ENCODE assay signal across 36 cellular contexts in genomic region chr19:28636706-28637105, GRCh38.
"Had no signal": no experiment of that assay in that cellular context is flagged by ENCODE, and none has a peak within 500 bp of the region (broad histone marks: within the 10 kb centered on the region; RNA-seq: fewer than 3 reads in every experiment).

No MANE protein-coding gene starts in this region.

- H3K36me3 ChIP-seq: adrenal gland, ascending aorta, breast epithelium, cardiac muscle cell, esophagus squamous epithelium, gastroesophageal sphincter had no signal

- H3K27ac ChIP-seq: adrenal gland, ascending aorta, breast epithelium, cardiac muscle cell, esophagus squamous epithelium, gastroesophageal sphincter had no signal

- H3K4me3 ChIP-seq: adrenal gland, ascending aorta, breast epithelium, cardiac muscle cell, esophagus squamous epithelium, gastroesophageal sphincter had no signal

- H3K36me3 Mint-ChIP-seq: activated CD4-positive, alpha-beta memory T cell treated with anti-CD3 and anti-CD28 coated beads for 36 hours; activated CD8-positive, alpha-beta memory T cell treated with anti-CD3 and anti-CD28 coated beads, Interleukin-2, amount 10 ng/mL, durations not matched to agents 7 days and 5 days; activated naive CD8-positive, alpha-beta T cell treated with anti-CD3 and anti-CD28 coated beads for 36 hours; brain had no signal

- H3K4me3 Mint-ChIP-seq: activated CD4-positive, alpha-beta memory T cell treated with anti-CD3 and anti-CD28 coated beads for 36 hours; activated CD4-positive, alpha-beta T cell treated with anti-CD3 and anti-CD28 coated beads for 36 hours; activated CD4-positive, alpha-beta T cell treated with anti-CD3 and anti-CD28 coated beads, Interleukin-2, amount 10 ng/mL, durations not matched to agents 24 days and 14 days; activated CD8-positive, alpha-beta memory T cell treated with anti-CD3 and anti-CD28 coated beads, Interleukin-2, amount 10 ng/mL, durations not matched to agents 7 days and 5 days; activated CD8-positive, alpha-beta T cell treated with anti-CD3 and anti-CD28 coated beads, Interleukin-2, amount 10 ng/mL, durations not matched to agents 7 days and 5 days; activated naive CD4-positive, alpha-beta T cell treated with anti-CD3 and anti-CD28 coated beads for 36 hours; activated naive CD4-positive, alpha-beta T cell treated with anti-CD3 and anti-CD28 coated beads, Interleukin-2, amount 50 U/mL, for 24 hours; activated naive CD8-positive, alpha-beta T cell treated with anti-CD3 and anti-CD28 coated beads for 36 hours; activated naive CD8-positive, alpha-beta T cell treated with anti-CD3 and anti-CD28 coated beads, Interleukin-2, amount 50 U/mL, for 24 hours; activated T-helper 1 cell treated with anti-CD3 and anti-CD28 coated beads, Interleukin-12 subunit alpha, Interleukin-12 subunit beta, Interleukin-2, Interleukin-4 antibody, amounts not matched to agents 30 ng/mL and 10 ng/mL and 1 ng/mL, durations not matched to agents 14 hours and 24 hours and 36 hours; brain; central memory CD8-positive, alpha-beta T cell; effector memory CD8-positive, alpha-beta T cell; T-helper 17 cell; T-helper 2 cell treated with Interferon-gamma antibody and Interleukin-4, amounts not matched to agents 5 μg/mL and 100 μg/mL, for 36 hours had no signal

- H3K27ac Mint-ChIP-seq: activated CD4-positive, alpha-beta memory T cell treated with anti-CD3 and anti-CD28 coated beads for 36 hours; activated CD4-positive, alpha-beta T cell treated with anti-CD3 and anti-CD28 coated beads for 36 hours; activated CD4-positive, alpha-beta T cell treated with anti-CD3 and anti-CD28 coated beads, Interleukin-2, amount 10 ng/mL, durations not matched to agents 24 days and 14 days; activated CD8-positive, alpha-beta memory T cell treated with anti-CD3 and anti-CD28 coated beads, Interleukin-2, amount 10 ng/mL, durations not matched to agents 7 days and 5 days; activated CD8-positive, alpha-beta T cell treated with anti-CD3 and anti-CD28 coated beads, Interleukin-2, amount 10 ng/mL, durations not matched to agents 7 days and 5 days; activated naive CD4-positive, alpha-beta T cell treated with anti-CD3 and anti-CD28 coated beads for 36 hours; activated naive CD4-positive, alpha-beta T cell treated with anti-CD3 and anti-CD28 coated beads, Interleukin-2, amount 50 U/mL, for 24 hours; activated naive CD8-positive, alpha-beta T cell treated with anti-CD3 and anti-CD28 coated beads for 36 hours; activated naive CD8-positive, alpha-beta T cell treated with anti-CD3 and anti-CD28 coated beads, Interleukin-2, amount 50 U/mL, for 24 hours; activated T-helper 1 cell treated with anti-CD3 and anti-CD28 coated beads, Interleukin-12 subunit alpha, Interleukin-12 subunit beta, Interleukin-2, Interleukin-4 antibody, amounts not matched to agents 30 ng/mL and 10 ng/mL and 1 ng/mL, durations not matched to agents 14 hours and 24 hours and 36 hours; activated T-helper 2 cell treated with anti-CD3 and anti-CD28 coated beads, Interferon-gamma antibody, Interleukin-2, Interleukin-4, amounts not matched to agents 10 μg/mL and 5 μg/mL and 100 μg/mL, durations not matched to agents 14 hours and 24 hours and 36 hours; effector memory CD8-positive, alpha-beta T cell; T-helper 17 cell; T-helper 2 cell treated with Interferon-gamma antibody and Interleukin-4, amounts not matched to agents 5 μg/mL and 100 μg/mL, for 36 hours had no signal

- H3K4me1 Mint-ChIP-seq: activated CD4-positive, alpha-beta T cell treated with anti-CD3 and anti-CD28 coated beads for 36 hours; activated CD8-positive, alpha-beta memory T cell treated with anti-CD3 and anti-CD28 coated beads, Interleukin-2, amount 10 ng/mL, durations not matched to agents 7 days and 5 days; activated naive CD8-positive, alpha-beta T cell treated with anti-CD3 and anti-CD28 coated beads for 36 hours; brain; T-helper 17 cell had no signal

- DNase-seq: activated CD4-positive, alpha-beta memory T cell treated with anti-CD3 and anti-CD28 coated beads for 36 hours; activated CD4-positive, alpha-beta T cell treated with anti-CD3 and anti-CD28 coated beads for 36 hours; activated CD4-positive, alpha-beta T cell treated with anti-CD3 and anti-CD28 coated beads, Interleukin-2, amount 10 ng/mL, durations not matched to agents 24 days and 14 days; activated CD4-positive, CD25-positive, alpha-beta regulatory T cell; activated CD4-positive, CD25-positive, alpha-beta regulatory T cell treated with anti-CD3 and anti-CD28 coated beads, Interleukin-2, amount 50 U/mL, for 72 hours; activated CD8-positive, alpha-beta memory T cell treated with anti-CD3 and anti-CD28 coated beads, Interleukin-2, amount 10 ng/mL, durations not matched to agents 7 days and 5 days; activated CD8-positive, alpha-beta memory T cell treated with anti-CD3 and anti-CD28 coated beads, Interleukin-2, amount 50 U/mL, for 4 hours; activated CD8-positive, alpha-beta T cell treated with anti-CD3 and anti-CD28 coated beads, Interleukin-2, amount 10 ng/mL, durations not matched to agents 7 days and 5 days; activated effector memory CD4-positive, alpha-beta T cell treated with anti-CD3 and anti-CD28 coated beads, Interleukin-2, amount 50 U/mL, for 16 hours; activated naive CD4-positive, alpha-beta T cell treated with anti-CD3 and anti-CD28 coated beads for 36 hours; activated naive CD8-positive, alpha-beta T cell treated with anti-CD3 and anti-CD28 coated beads for 36 hours; activated naive CD8-positive, alpha-beta T cell treated with anti-CD3 and anti-CD28 coated beads, Interleukin-2, amount 50 U/mL, for 24 hours; activated T-cell treated with anti-CD3 and anti-CD28 coated beads, Interleukin-2, amount 50 U/mL, for 1 hour; activated T-cell treated with anti-CD3 and anti-CD28 coated beads, Interleukin-2, amount 50 U/mL, for 48 hours; adrenal gland; amygdala; cortex of kidney; dermis blood vessel endothelial cell; effector CD4-positive, alpha-beta T cell; effector memory CD8-positive, alpha-beta T cell; erythroblast; esophagus squamous epithelium; T-helper 1 cell; T-helper 17 cell; T1000 had no signal

- ATAC-seq: activated CD4-positive, alpha-beta T cell treated with anti-CD3 and anti-CD28 coated beads for 36 hours; activated CD8-positive, alpha-beta memory T cell treated with anti-CD3 and anti-CD28 coated beads, Interleukin-2, amount 10 ng/mL, durations not matched to agents 7 days and 5 days; activated CD8-positive, alpha-beta T cell treated with anti-CD3 and anti-CD28 coated beads, Interleukin-2, amount 10 ng/mL, durations not matched to agents 7 days and 5 days; activated naive CD8-positive, alpha-beta T cell treated with anti-CD3 and anti-CD28 coated beads, Interleukin-2, amount 50 U/mL, for 24 hours; effector memory CD8-positive, alpha-beta T cell; gastroesophageal sphincter; T-helper 17 cell had no signal

- FAIRE-seq: colon had no signal

- H3K27me3 Mint-ChIP-seq: activated CD4-positive, alpha-beta memory T cell treated with anti-CD3 and anti-CD28 coated beads for 36 hours; activated CD4-positive, alpha-beta T cell treated with anti-CD3 and anti-CD28 coated beads for 36 hours; activated CD4-positive, alpha-beta T cell treated with anti-CD3 and anti-CD28 coated beads, Interleukin-2, amount 10 ng/mL, durations not matched to agents 24 days and 14 days; activated CD8-positive, alpha-beta memory T cell treated with anti-CD3 and anti-CD28 coated beads, Interleukin-2, amount 10 ng/mL, durations not matched to agents 7 days and 5 days; activated naive CD8-positive, alpha-beta T cell treated with anti-CD3 and anti-CD28 coated beads for 36 hours; activated naive CD8-positive, alpha-beta T cell treated with anti-CD3 and anti-CD28 coated beads, Interleukin-2, amount 50 U/mL, for 24 hours; central memory CD8-positive, alpha-beta T cell; effector memory CD8-positive, alpha-beta T cell; T-helper 17 cell had no signal

- H3K9me3 Mint-ChIP-seq: activated CD4-positive, alpha-beta T cell treated with anti-CD3 and anti-CD28 coated beads, Interleukin-2, amount 10 ng/mL, durations not matched to agents 24 days and 14 days; activated naive CD4-positive, alpha-beta T cell treated with anti-CD3 and anti-CD28 coated beads, Interleukin-2, amount 50 U/mL, for 24 hours; activated T-helper 1 cell treated with anti-CD3 and anti-CD28 coated beads, Interleukin-12 subunit alpha, Interleukin-12 subunit beta, Interleukin-2, Interleukin-4 antibody, amounts not matched to agents 30 ng/mL and 10 ng/mL and 1 ng/mL, durations not matched to agents 14 hours and 24 hours and 36 hours; activated T-helper 2 cell treated with anti-CD3 and anti-CD28 coated beads, Interferon-gamma antibody, Interleukin-2, Interleukin-4, amounts not matched to agents 10 μg/mL and 5 μg/mL and 100 μg/mL, durations not matched to agents 14 hours and 24 hours and 36 hours; central memory CD8-positive, alpha-beta T cell; T-helper 2 cell treated with Interferon-gamma antibody and Interleukin-4, amounts not matched to agents 5 μg/mL and 100 μg/mL, for 36 hours had no signal

- H3K9me3 ChIP-seq: adrenal gland had no signal

- H3K4me1 ChIP-seq: adrenal gland, ascending aorta, breast epithelium, esophagus squamous epithelium, gastroesophageal sphincter had no signal

- H3K27me3 ChIP-seq: adrenal gland, ascending aorta, breast epithelium, cardiac muscle cell, esophagus squamous epithelium had no signal
